In the genomic region with DNA sequence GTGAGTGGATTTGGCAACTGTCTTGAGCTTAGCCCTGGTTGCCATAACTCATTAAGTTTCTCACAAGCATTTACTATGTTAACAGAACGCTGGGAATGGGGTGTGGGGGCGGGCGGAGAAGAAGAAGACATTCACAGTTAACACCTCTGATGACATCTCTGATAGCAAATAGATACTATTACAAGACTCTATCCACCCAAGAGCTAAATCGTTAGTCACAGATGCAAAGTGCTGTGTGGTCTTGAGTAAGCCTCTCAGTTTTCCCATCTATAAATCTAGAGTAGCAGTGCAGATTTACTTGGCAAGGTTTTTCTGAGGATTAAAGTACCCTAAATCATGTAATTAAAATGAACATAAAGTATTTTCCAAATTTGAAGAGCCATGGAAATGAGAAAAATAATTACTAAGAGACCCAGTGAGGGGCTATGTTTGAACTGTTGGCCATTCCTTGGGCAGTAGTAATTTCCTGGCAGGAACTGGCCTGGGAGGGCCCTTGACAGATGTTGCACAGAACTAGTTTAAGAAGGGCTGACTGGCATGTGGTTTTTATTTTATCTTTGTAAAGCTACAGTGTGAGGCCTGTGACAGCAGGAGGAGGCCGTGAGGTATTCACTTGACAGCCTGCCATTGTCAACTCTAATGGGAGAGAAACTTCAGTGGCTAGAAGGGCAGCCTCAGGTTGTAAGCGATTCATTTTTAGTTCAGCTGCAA, we compare ENCODE assay signal across 18 cellular contexts. TPM values are rescaled to one million over a fixed set of nuclear protein-coding genes. Genes with fewer than 3 reads are reported as not detected.
DNase-seq lines count a peak whose midpoint lies in the region; TF ChIP-seq lines count a peak whose summit lies in the region.
"Had no signal": no experiment of that assay in that cellular context is flagged by ENCODE, and none has a peak within 500 bp of the region (broad histone marks: within the 10 kb centered on the region; RNA-seq: fewer than 3 reads in every experiment).

No MANE protein-coding gene starts in this region.

- no CpG with 5 or more reads among the region's 6 CpGs for WGBS in neuronal stem cell (ENCODE audit: extremely low coverage in 2 of 2, insufficient read length in 2 of 2, insufficient replicate concordance in 1 of 2), 2 donors

- no peaks in the 10 kb centered on the region for H3K79me2 ChIP-seq in fibroblast of lung (ENCODE audit: control insufficient read depth, insufficient read depth, low read length)

- no peaks in the 10 kb centered on the region for H3K9me3 ChIP-seq in fibroblast of lung (ENCODE audit: control insufficient read depth, insufficient read depth, low read depth, low read length)
- H3K9me3 ChIP-seq in neuronal stem cell (replicated peaks in 1 of 2; ENCODE audit: control insufficient read depth in 2 of 2, insufficient read depth in 1 of 2, low read depth in 1 of 2, low read length in 2 of 2) = peaks cover 0 to 2% of the 10 kb centered on the region in 2 donors
- H3K9me3 ChIP-seq: BE2C, upper lobe of left lung had no signal

- H3K9ac ChIP-seq in fibroblast of lung (ENCODE audit: insufficient read depth, low read length) (no peak overlapping the region), neuronal stem cell (ENCODE audit: low read depth, low read length, poor library complexity) (no peak overlapping the region)

- peak; percentile 58 for DNase-seq in BJ (ENCODE audit: low read depth)
- peak; percentile 58 to 88 for DNase-seq in NCI-H446 (lab: John Stamatoyannopoulos, UW)
- DNase-seq in fibroblast of lung (ENCODE audit: low read depth in 2 of 2) = peak; percentile 14 to 77
- DNase-seq in neuronal stem cell (ENCODE audit: low spot score) = no peak
- DNase-seq in activated naive CD4-positive, alpha-beta T cell (lab: John Stamatoyannopoulos, UW) = no peak
- DNase-seq in cerebellum (ENCODE audit: low spot score) = no peak
- no peak for DNase-seq in posterior cingulate gyrus
- DNase-seq: activated CD4-positive, alpha-beta memory T cell treated with anti-CD3 and anti-CD28 coated beads, Interleukin-2, amount 10 ng/mL, durations not matched to agents 7 days and 5 days; activated naive CD4-positive, alpha-beta T cell treated with Interleukin-2 at 50 U/mL for 16 hours; BE2C; dorsolateral prefrontal cortex; NCI-H146; T-helper 17 cell; upper lobe of left lung had no signal

- H3K27ac ChIP-seq in fibroblast of lung (ENCODE audit: insufficient read depth, low read length) (no peak overlapping the region), neuronal stem cell (replicated peaks; ENCODE audit: low read length) (no peak overlapping the region)
- H3K27ac ChIP-seq: dorsolateral prefrontal cortex, skin epidermis, upper lobe of left lung had no signal

- peaks cover 39% of the 10 kb centered on the region for H3K4me1 Mint-ChIP-seq in nephron
- H3K4me1 Mint-ChIP-seq: activated CD4-positive, alpha-beta memory T cell treated with anti-CD3 and anti-CD28 coated beads, Interleukin-2, amount 10 ng/mL, durations not matched to agents 7 days and 5 days had no signal

- peak overlapping the region in 2 of 3 experiments; percentile 2 to 3 for H3K4me3 Mint-ChIP-seq in nephron
- H3K4me3 Mint-ChIP-seq: activated CD4-positive, alpha-beta memory T cell treated with anti-CD3 and anti-CD28 coated beads, Interleukin-2, amount 10 ng/mL, durations not matched to agents 7 days and 5 days; T-helper 17 cell had no signal

- no peak overlapping the region for H2AK5ac ChIP-seq in neuronal stem cell (ENCODE audit: low read depth, low read length)

- H3K4ac ChIP-seq in neuronal stem cell (ENCODE audit: low read length) = no peak overlapping the region

- H3K27ac Mint-ChIP-seq in nephron = peak overlapping the region; percentile 70 to 88 (median 79)
- H3K27ac Mint-ChIP-seq: activated CD4-positive, alpha-beta memory T cell treated with anti-CD3 and anti-CD28 coated beads, Interleukin-2, amount 10 ng/mL, durations not matched to agents 7 days and 5 days; T-helper 17 cell had no signal

- no peak overlapping the region for H2AFZ ChIP-seq in fibroblast of lung (ENCODE audit: low read length)
- H2AFZ ChIP-seq in neuronal stem cell (ENCODE audit: low read length) = no peak overlapping the region

- no peaks in the 10 kb centered on the region for H3K4me1 ChIP-seq in fibroblast of lung (ENCODE audit: control insufficient read depth, extremely low read depth, insufficient read depth, low read length)
- H3K4me1 ChIP-seq in neuronal stem cell (ENCODE audit: control insufficient read depth in 2 of 2, insufficient read depth in 1 of 2, low read depth in 1 of 2, low read length in 2 of 2) = peaks cover 1 to 4% of the 10 kb centered on the region in 2 donors
- H3K4me1 ChIP-seq: upper lobe of left lung had no signal

- TF ChIP-seq CTCF in BJ (IDR thresholded peaks at IDR 0.05; ENCODE audit: insufficient read depth, low read depth, low read length) = 0 out of 2 replicates have a peak, but pooled peaks have one; percentile 20
- TF ChIP-seq CTCF in fibroblast of lung (conservative IDR thresholded peaks at IDR 0.05 in 1 of 2, IDR thresholded peaks at IDR 0.05 in 1 of 2; ENCODE audit: low read depth in 1 of 2, low read length in 2 of 2) = no peak
- no peak for TF ChIP-seq CTCF in nephron (IDR thresholded peaks at IDR 0.05; ENCODE audit: unreplicated experiment in 3 of 3)

- no peak overlapping the region for H2BK12ac ChIP-seq in neuronal stem cell (ENCODE audit: low read length)

- no peak overlapping the region for H2BK15ac ChIP-seq in neuronal stem cell (ENCODE audit: low read length)

- no peaks in the 10 kb centered on the region for H3K36me3 Mint-ChIP-seq in nephron (ENCODE audit: low read depth)

- no peak overlapping the region for H3K14ac ChIP-seq in neuronal stem cell (ENCODE audit: low read length)

- no peak overlapping the region for H3K18ac ChIP-seq in neuronal stem cell (ENCODE audit: low read length)

- no peak overlapping the region for H2BK5ac ChIP-seq in neuronal stem cell (ENCODE audit: low read length)

- no peak overlapping the region for H3K23ac ChIP-seq in neuronal stem cell (ENCODE audit: low read depth, low read length, poor library complexity)

- no peaks in the 10 kb centered on the region for H3K9me3 Mint-ChIP-seq in nephron
- H3K9me3 Mint-ChIP-seq: activated CD4-positive, alpha-beta memory T cell treated with anti-CD3 and anti-CD28 coated beads, Interleukin-2, amount 10 ng/mL, durations not matched to agents 7 days and 5 days had no signal

- H4K8ac ChIP-seq in neuronal stem cell (ENCODE audit: low read depth, low read length) = no peak overlapping the region

- POLR2A ChIA-PET in BJ (lab: Charles Lee) = no interaction called here

- intact Hi-C loops in posterior cingulate gyrus (cut with DNase I) = no loop called here

- no peak overlapping the region for H3K4me2 ChIP-seq in fibroblast of lung (ENCODE audit: extremely low read depth, insufficient read depth, low read length)
- no peak overlapping the region for H3K4me2 ChIP-seq in neuronal stem cell (ENCODE audit: insufficient read depth, low read length, poor library complexity, severe bottlenecking)

- H3K27me3 Mint-ChIP-seq in nephron (ENCODE audit: low read depth) = peaks cover 6% of the 10 kb centered on the region
- H3K27me3 Mint-ChIP-seq: activated CD4-positive, alpha-beta memory T cell treated with anti-CD3 and anti-CD28 coated beads, Interleukin-2, amount 10 ng/mL, durations not matched to agents 7 days and 5 days had no signal

- H3K27me3 ChIP-seq in BJ (ENCODE audit: control insufficient read depth, insufficient read depth, low read length) = no peaks in the 10 kb centered on the region
- no peaks in the 10 kb centered on the region for H3K27me3 ChIP-seq in fibroblast of lung (ENCODE audit: control insufficient read depth, insufficient read depth, low read length)
- no peaks in the 10 kb centered on the region for H3K27me3 ChIP-seq in neuronal stem cell (ENCODE audit: control insufficient read depth in 3 of 3, insufficient read depth in 3 of 3, low read depth in 1 of 3, low read length in 3 of 3)
- H3K27me3 ChIP-seq: BE2C, dorsolateral prefrontal cortex, upper lobe of left lung had no signal

- no peak overlapping the region for H4K91ac ChIP-seq in neuronal stem cell (ENCODE audit: low read depth, low read length, poor library complexity)

- CTCF ChIA-PET in BJ (lab: Yijun Ruan, JAX) = interaction anchor here (1.2 to 1.7 kb wide), 3 partner anchors 36 to 204 kb away, joined by 3 to 6 read pairs (median 5); no protein-coding TSS in a partner anchor

- no peak overlapping the region for H2BK120ac ChIP-seq in neuronal stem cell (ENCODE audit: low read depth, low read length)

- H3K4me3 ChIP-seq in BJ (ENCODE audit: low read depth, low read length) (no peak overlapping the region), fibroblast of lung (replicated peaks in 1 of 4; ENCODE audit: control extremely low read depth in 1 of 4, insufficient read depth in 1 of 4, low read depth in 3 of 4, low read length in 4 of 4) (no peak overlapping the region), neuronal stem cell (ENCODE audit: low read length in 2 of 2) (no peak overlapping the region)
- H3K4me3 ChIP-seq: dorsolateral prefrontal cortex, skin epidermis, upper lobe of left lung had no signal

- H3K36me3 ChIP-seq in BJ (ENCODE audit: control insufficient read depth, insufficient read depth, low read length) (no peaks in the 10 kb centered on the region), fibroblast of lung (ENCODE audit: control insufficient read depth, insufficient read depth, low read length) (no peaks in the 10 kb centered on the region), neuronal stem cell (replicated peaks in 1 of 2; ENCODE audit: control insufficient read depth in 2 of 2, insufficient read depth in 2 of 2, low read length in 2 of 2) (no peaks in the 10 kb centered on the region)
- H3K36me3 ChIP-seq: BE2C, upper lobe of left lung had no signal

- H4K20me1 ChIP-seq in fibroblast of lung (ENCODE audit: control insufficient read depth, extremely low read depth, insufficient read depth, low read length) = no peaks in the 10 kb centered on the region

- H3K79me1 ChIP-seq in neuronal stem cell (ENCODE audit: low read depth, low read length) = no peaks in the 10 kb centered on the region

RNA-seq across cellular contexts. Expression of a gene that starts 58.7 kb away (rescaled TPM):
- polyA plus RNA-seq in BJ (2011; rRNA removed) (not detected in 2 replicates), fibroblast of lung (not detected in 2 replicates)
- not detected in 2 replicates for polyA minus RNA-seq in BJ (2011; rRNA and poly(A)+ RNA removed)
- total RNA-seq in fibroblast of lung (not detected in 2 replicates), cerebellum (not detected)
- polyA plus RNA-seq in fibroblast of lung (2012) = not detected in 2 replicates
- not detected in 2 replicates for polyA minus RNA-seq in fibroblast of lung (ENCODE audit: low replicate concordance)
- not detected for polyA plus RNA-seq in neuronal stem cell (2013, experiment 1 of 2)
- polyA plus RNA-seq in neuronal stem cell (2013, experiment 2 of 2) = not detected
- total RNA-seq: activated CD4-positive, alpha-beta memory T cell treated with anti-CD3 and anti-CD28 coated beads, Interleukin-2, amount 10 ng/mL, durations not matched to agents 7 days and 5 days; dorsolateral prefrontal cortex; G401; mucosa of gallbladder; T-helper 17 cell had no signal

Comparison
In these comparisons a context has a peak if more than half of its experiments do, and no peak if none do; other contexts are left out.
1. DNase-seq: peak in BJ (single experiment), NCI-H446 (2 of 2) and fibroblast of lung (2 of 2); none in neuronal stem cell (single experiment), activated naive CD4-positive, alpha-beta T cell (0 of 4), cerebellum (single experiment) and posterior cingulate gyrus (0 of 10).